35 cellular contexts compared by ENCODE assay signal in genomic region chr20:13770141-13770540, GRCh38.
"Had no signal": no experiment of that assay in that cellular context is flagged by ENCODE, and none has a peak within 500 bp of the region (broad histone marks: within the 10 kb centered on the region; RNA-seq: fewer than 3 reads in every experiment).

No MANE protein-coding gene starts in this region.

- H3K27me3 ChIP-seq: MG63 had no signal

- H3K4me3 ChIP-seq: MG63 had no signal

- DNase-seq: Karpas-422, Kasumi-1, MG63, MM.1S, MV-4-11, NCI-H1048, NCI-H1092, NCI-H1092 treated with DMSO at 0.1 percent for 48 hours, NCI-H1105, NCI-H1105 treated with DMSO at 0.1 percent for 48 hours, NCI-H1417, NCI-H1417 treated with DMSO at 0.1 percent for 48 hours, NCI-H1436, NCI-H1436 treated with DMSO at 0.1 percent for 48 hours, NCI-H146, NCI-H1694, NCI-H1694 treated with DMSO at 0.1 percent for 48 hours, NCI-H187, NCI-H187 treated with DMSO at 0.1 percent for 48 hours, NCI-H1930, NCI-H2029, NCI-H2029 treated with DMSO at 0.1 percent for 48 hours, NCI-H2081, NCI-H2081 treated with DMSO at 0.1 percent for 48 hours, NCI-H2107, NCI-H2171, NCI-H2171 treated with DMSO at 0.1 percent for 48 hours, NCI-H2227 treated with DMSO at 0.1 percent for 48 hours, NCI-H226, NCI-H345, NCI-H446, NCI-H446 treated with DMSO at 0.1 percent for 48 hours, NCI-H510A, NCI-H510A treated with DMSO at 0.1 percent for 48 hours, NCI-H524 had no signal
